19 cellular contexts compared by ENCODE assay signal in the genomic region with DNA sequence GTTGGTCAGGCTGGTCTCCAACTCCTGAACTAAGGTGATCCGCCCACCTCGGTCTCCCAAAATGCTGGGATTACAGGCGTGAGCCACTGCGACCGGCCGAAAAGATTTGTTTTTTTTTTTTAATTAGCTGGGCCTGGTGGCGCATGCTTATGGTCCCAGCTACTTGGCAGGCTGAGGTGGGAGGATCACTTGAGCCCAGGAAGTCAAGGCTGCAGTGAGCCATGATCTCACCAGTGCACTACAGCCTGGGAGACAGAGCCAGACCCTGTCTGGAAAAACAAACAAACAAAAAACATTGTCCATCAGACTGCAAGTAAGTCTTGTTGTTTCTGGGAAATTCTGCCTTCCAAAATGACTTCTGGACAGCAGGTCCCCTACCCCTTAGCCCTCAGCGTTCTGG. TPM values are rescaled to one million over a fixed set of nuclear protein-coding genes. Genes with fewer than 3 reads are reported as not detected.
A peak's percentile ranks its signal among the peaks of the same experiment; 100 is the strongest.
DNase-seq lines count a peak whose midpoint lies in the region; ATAC-seq and TF ChIP-seq lines count a peak whose summit lies in the region.
"Had no signal": no experiment of that assay in that cellular context is flagged by ENCODE, and none has a peak within 500 bp of the region (broad histone marks: within the 10 kb centered on the region; RNA-seq: fewer than 3 reads in every experiment).

No MANE protein-coding gene starts in this region.

- ATAC-seq in HG03045 (IDR thresholded peaks at IDR 0.05; ENCODE audit: unreplicated experiment) (no peak), left colon (no peak)
- ATAC-seq: A549; CD8-positive, alpha-beta T cell had no signal

- H3K4me2 ChIP-seq in trophoblast cell (ENCODE audit: low read length), result no peak overlapping the region
- H3K4me2 ChIP-seq: A549; BLaER1 treated with 17β-estradiol and CSF1 and Interleukin-3, amounts not matched to agents 10 nM and 100 nM had no signal

- POLR2A ChIA-PET in HEK293 (lab: Yijun Ruan, JAX), result no interaction called here

- no peak overlapping the region for H3K27ac ChIP-seq in HEK293 (ENCODE audit: extremely low read depth, low read depth, low read length)
- peak overlapping the region; percentile 40 for H3K27ac ChIP-seq in angular gyrus (ENCODE audit: low read depth, low read length)
- peak overlapping the region; percentile 30 for H3K27ac ChIP-seq in layer of hippocampus (ENCODE audit: low read depth, low read length)
- no peak overlapping the region for H3K27ac ChIP-seq in trophoblast cell (ENCODE audit: low read depth, low read length)
- H3K27ac ChIP-seq: 22Rv1; A549; BLaER1 treated with 17β-estradiol and CSF1 and Interleukin-3, amounts not matched to agents 10 nM and 100 nM; C4-2B had no signal

- H3K14ac ChIP-seq in trophoblast cell (ENCODE audit: low read length), result no peak overlapping the region

- H3K27me3 ChIP-seq in layer of hippocampus (ENCODE audit: control insufficient read depth, insufficient read depth, low read length), result no peaks in the 10 kb centered on the region
- no peaks in the 10 kb centered on the region for H3K27me3 ChIP-seq in trophoblast cell (ENCODE audit: insufficient read depth, low read length)
- H3K27me3 ChIP-seq: BLaER1 treated with 17β-estradiol and CSF1 and Interleukin-3, amounts not matched to agents 10 nM and 100 nM had no signal

- H4K12ac ChIP-seq in trophoblast cell (ENCODE audit: low read depth, low read length), result no peak overlapping the region

- no peak overlapping the region for H2BK12ac ChIP-seq in trophoblast cell (ENCODE audit: low read length)

- no peaks in the 10 kb centered on the region for H3K9me3 Mint-ChIP-seq in activated naive CD4-positive, alpha-beta T cell treated with anti-CD3 and anti-CD28 coated beads, Interleukin-2, amount 10 ng/mL, durations not matched to agents 7 days and 5 days
- H3K9me3 Mint-ChIP-seq: CD4-positive, alpha-beta T cell; CD8-positive, alpha-beta T cell had no signal

- TF ChIP-seq CTCF in HEK293 (tag by site-specific recombination; IDR thresholded peaks at IDR 0.05), result no peak

- DNase-seq in trophoblast cell (no peak), left colon (no peak)
- no peak for DNase-seq in activated naive CD4-positive, alpha-beta T cell treated with anti-CD3 and anti-CD28 coated beads, Interleukin-2, amount 10 ng/mL, durations not matched to agents 7 days and 5 days
- DNase-seq: AML-193; Caco-2; Calu3; CD4-positive, alpha-beta T cell; CD8-positive, alpha-beta T cell; DMS79 treated with DMSO at 0.1 percent for 48 hours; GF-D8 had no signal

- H3K36me3 Mint-ChIP-seq in activated naive CD4-positive, alpha-beta T cell treated with anti-CD3 and anti-CD28 coated beads, Interleukin-2, amount 10 ng/mL, durations not matched to agents 7 days and 5 days, result peaks cover 35% of the 10 kb centered on the region

- no peak overlapping the region for H3K27ac Mint-ChIP-seq in activated naive CD4-positive, alpha-beta T cell treated with anti-CD3 and anti-CD28 coated beads, Interleukin-2, amount 10 ng/mL, durations not matched to agents 7 days and 5 days
- H3K27ac Mint-ChIP-seq: B cell; CD4-positive, alpha-beta T cell; CD8-positive, alpha-beta T cell had no signal

- H3K79me1 ChIP-seq in trophoblast cell (ENCODE audit: low read length), result peaks cover 3% of the 10 kb centered on the region

- H3K27me3 Mint-ChIP-seq in activated naive CD4-positive, alpha-beta T cell treated with anti-CD3 and anti-CD28 coated beads, Interleukin-2, amount 10 ng/mL, durations not matched to agents 7 days and 5 days, result no peaks in the 10 kb centered on the region
- H3K27me3 Mint-ChIP-seq: B cell; CD4-positive, alpha-beta T cell had no signal

- H3K23ac ChIP-seq in trophoblast cell (ENCODE audit: low read length), result no peak overlapping the region

- no peak overlapping the region for H3K18ac ChIP-seq in trophoblast cell (ENCODE audit: low read length)

- no peak overlapping the region for H4K8ac ChIP-seq in trophoblast cell (ENCODE audit: low read depth, low read length)

- CTCF ChIA-PET in HEK293 (lab: Yijun Ruan, JAX), result no interaction called here
- CTCF ChIA-PET in activated naive CD4-positive, alpha-beta T cell treated with anti-CD3 and anti-CD28 coated beads, Interleukin-2, amount 10 ng/mL, durations not matched to agents 7 days and 5 days (lab: Charles Lee), result no interaction called here

- no peak overlapping the region for H2AFZ ChIP-seq in trophoblast cell (ENCODE audit: insufficient read depth, low read length, poor library complexity)

- H3K36me3 ChIP-seq in HEK293 (ENCODE audit: control insufficient read depth in 2 of 2, insufficient read depth in 1 of 2, low read length in 2 of 2) (peaks cover 11 to 69% of the 10 kb centered on the region in 2 experiments; a peak in 2 of 3 replicates), trophoblast cell (ENCODE audit: control insufficient read depth in 1 of 2, insufficient read depth in 2 of 2, low read length in 2 of 2) (peaks cover 26 to 37% of the 10 kb centered on the region in 2 experiments)

- no peak overlapping the region for H3K4ac ChIP-seq in trophoblast cell (ENCODE audit: low read depth, low read length)

- WGBS in trophoblast cell (ENCODE audit: extremely low coverage, insufficient coverage, insufficient read length), result no CpG with 5 or more reads among the region's 8 CpGs

- no peaks in the 10 kb centered on the region for H3K4me1 Mint-ChIP-seq in activated naive CD4-positive, alpha-beta T cell treated with anti-CD3 and anti-CD28 coated beads, Interleukin-2, amount 10 ng/mL, durations not matched to agents 7 days and 5 days
- H3K4me1 Mint-ChIP-seq: B cell had no signal

- H2BK120ac ChIP-seq in trophoblast cell (ENCODE audit: insufficient read depth, low read length, poor library complexity), result no peak overlapping the region

- no peaks in the 10 kb centered on the region for H3K79me2 ChIP-seq in trophoblast cell (ENCODE audit: control insufficient read depth, insufficient read depth, low read length, poor library complexity)

- H2AK5ac ChIP-seq in trophoblast cell (ENCODE audit: low read length), result no peak overlapping the region

- H3K9ac ChIP-seq in trophoblast cell (ENCODE audit: low read length), result no peak overlapping the region
- H3K9ac ChIP-seq: BLaER1 treated with 17β-estradiol and CSF1 and Interleukin-3, amounts not matched to agents 10 nM and 100 nM had no signal

- H3K4me1 ChIP-seq in HEK293 (ENCODE audit: control insufficient read depth, insufficient read depth, low read length), result no peaks in the 10 kb centered on the region
- H3K4me1 ChIP-seq in trophoblast cell (ENCODE audit: control insufficient read depth in 1 of 2, insufficient read depth in 2 of 2, low read length in 2 of 2), result peaks cover 4 to 7% of the 10 kb centered on the region in 2 experiments
- H3K4me1 ChIP-seq: Caco-2 had no signal

- H3K4me3 ChIP-seq in HEK293 (ENCODE audit: low read depth, low read length) (no peak overlapping the region), trophoblast cell (ENCODE audit: low read depth, low read length) (peak overlapping the region; percentile 14)
- H3K4me3 ChIP-seq: A549; BLaER1 treated with 17β-estradiol and CSF1 and Interleukin-3, amounts not matched to agents 10 nM and 100 nM had no signal

- H4K91ac ChIP-seq in trophoblast cell (ENCODE audit: low read depth, low read length), result no peak overlapping the region

- intact Hi-C loops in left colon (cut with DNase I, micrococcal nuclease), result no loop called here

- H2BK5ac ChIP-seq in trophoblast cell (ENCODE audit: low read depth, low read length, poor library complexity), result no peak overlapping the region

- no peak overlapping the region for H3K4me3 Mint-ChIP-seq in activated naive CD4-positive, alpha-beta T cell treated with anti-CD3 and anti-CD28 coated beads, Interleukin-2, amount 10 ng/mL, durations not matched to agents 7 days and 5 days
- H3K4me3 Mint-ChIP-seq: B cell; CD4-positive, alpha-beta T cell; CD8-positive, alpha-beta T cell had no signal

- no peaks in the 10 kb centered on the region for H3K9me3 ChIP-seq in HEK293 (ENCODE audit: control insufficient read depth, insufficient read depth, low read depth, low read length)
- no peaks in the 10 kb centered on the region for H3K9me3 ChIP-seq in trophoblast cell (ENCODE audit: insufficient read depth, low read depth, low read length)
- H3K9me3 ChIP-seq: A549; BLaER1 treated with 17β-estradiol and CSF1 and Interleukin-3, amounts not matched to agents 10 nM and 100 nM; Caco-2 had no signal

TF ChIP-seq in HEK293, 187 proteins besides CTCF, POLR2A, EP300 and RAD21:
- TF ChIP-seq ZNF560 (tag by site-specific recombination; IDR thresholded peaks at IDR 0.05; ENCODE audit: borderline replicate concordance), result no peak
- no peak for TF ChIP-seq ZNF404 (tag by site-specific recombination; IDR thresholded peaks at IDR 0.05)
- peak; percentile 49; the same call in 1 of the 2 replicates for TF ChIP-seq ZNF600 (tag by site-specific recombination; IDR thresholded peaks at IDR 0.05)

RNA-seq across cellular contexts. Expression of a gene that starts 16.3 kb away (rescaled TPM):
- polyA plus RNA-seq in trophoblast cell (2013), result 5.5 and 5.8 TPM in 2 replicates
- total RNA-seq in left colon, result 1 to 10 TPM; 9.3 to 9.7 TPM

RNA-seq across cellular contexts. Expression of a gene that starts 27.8 kb away (rescaled TPM):
- 11.3 and 11.5 TPM in 2 replicates for polyA plus RNA-seq in trophoblast cell (2013)
- 10 to 100 TPM; 24.2 to 25.0 TPM for total RNA-seq in left colon

RNA-seq across cellular contexts. Expression of a gene that starts 38.8 kb away (rescaled TPM):
- polyA plus RNA-seq in trophoblast cell (2013), result 3.8 and 4.0 TPM in 2 replicates
- total RNA-seq in left colon, result 10 to 100 TPM; 10.6 to 10.8 TPM

Comparison
In these comparisons a context has a peak if more than half of its experiments do, and no peak if none do; other contexts are left out.
1. H3K27ac ChIP-seq: peak in angular gyrus (single experiment) and layer of hippocampus (single experiment); none in HEK293 (single experiment) and trophoblast cell (single experiment).